ENCODE assay signal across 11 cellular contexts in the genomic region with DNA sequence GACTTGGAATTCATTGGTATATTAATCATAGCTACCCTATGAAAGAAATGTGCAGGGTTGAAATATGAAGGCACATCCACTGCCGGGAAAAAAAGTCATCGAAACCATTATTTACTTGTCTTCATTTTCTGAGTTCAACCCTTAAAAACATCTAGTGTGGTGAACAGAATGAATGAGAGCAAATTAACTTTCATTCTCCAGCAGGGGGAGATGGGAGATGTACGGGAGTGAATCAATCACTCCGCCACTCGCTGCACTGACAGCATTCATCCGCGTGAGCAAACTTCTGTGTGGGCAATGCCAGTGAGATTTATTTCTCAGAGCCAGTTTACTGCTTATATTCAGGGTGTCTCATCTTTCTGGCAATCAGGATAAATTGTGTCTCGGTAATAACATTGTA.
DNase-seq lines count a peak whose midpoint lies in the region; ATAC-seq, FAIRE-seq and TF ChIP-seq lines count a peak whose summit lies in the region.
"Had no signal": no experiment of that assay in that cellular context is flagged by ENCODE, and none has a peak within 500 bp of the region (broad histone marks: within the 10 kb centered on the region; RNA-seq: fewer than 3 reads in every experiment).

No MANE protein-coding gene starts in this region.

- RAD21 ChIA-PET in GM12878 (lab: Charles Lee; ENCODE audit: unreplicated experiment), result interaction anchor here (0.8 to 2.2 kb wide), 3 partner anchors 9 to 93 kb away, joined by 3 to 10 read pairs (median 4); no protein-coding TSS in a partner anchor

- in situ Hi-C loops in GM12878 (cut with MboI), result no loop called here

- H3K4me3 Mint-ChIP-seq in neural crest cell, result no peak overlapping the region
- no peak overlapping the region for H3K4me3 Mint-ChIP-seq in activated T-helper 1 cell treated with anti-CD3 and anti-CD28 coated beads, Interleukin-12 subunit alpha, Interleukin-12 subunit beta, Interleukin-2, Interleukin-4 antibody, amounts not matched to agents 30 ng/mL and 10 ng/mL and 1 ng/mL, durations not matched to agents 14 hours and 24 hours and 36 hours
- H3K4me3 Mint-ChIP-seq: stimulated activated naive CD8-positive, alpha-beta T cell treated with anti-CD3 and anti-CD28 coated beads, Interleukin-15, amount 100 ng/mL, for 72 hours had no signal

- H3K36me3 ChIP-seq in GM12878 (ENCODE audit: control insufficient read depth in 2 of 2, insufficient read depth in 2 of 2, low read length in 1 of 2), result no peaks in the 10 kb centered on the region
- no peaks in the 10 kb centered on the region for H3K36me3 ChIP-seq in left lung

- H3K27ac ChIP-seq in GM12878 (ENCODE audit: control insufficient read depth, insufficient read depth) (no peak overlapping the region), left lung (no peak overlapping the region)

- BruUV-seq in GM12878 (replicated peaks; lab: Mats Ljungman, UMichigan), result no TSS peak

- no peaks in the 10 kb centered on the region for H3K4me1 Mint-ChIP-seq in neural crest cell
- no peaks in the 10 kb centered on the region for H3K4me1 Mint-ChIP-seq in activated T-helper 1 cell treated with anti-CD3 and anti-CD28 coated beads, Interleukin-12 subunit alpha, Interleukin-12 subunit beta, Interleukin-2, Interleukin-4 antibody, amounts not matched to agents 30 ng/mL and 10 ng/mL and 1 ng/mL, durations not matched to agents 14 hours and 24 hours and 36 hours (ENCODE audit: low read depth)
- H3K4me1 Mint-ChIP-seq: stimulated activated naive CD8-positive, alpha-beta T cell treated with anti-CD3 and anti-CD28 coated beads, Interleukin-15, amount 100 ng/mL, for 72 hours had no signal

- no peak; the same call in 2 of the 3 replicates for ATAC-seq in GM12878
- ATAC-seq in GM19023 (IDR thresholded peaks at IDR 0.05; ENCODE audit: unreplicated experiment), result no peak
- no peak for ATAC-seq in left lung
- no peak for ATAC-seq in HG02642 (IDR thresholded peaks at IDR 0.05; ENCODE audit: poor library complexity, unreplicated experiment)
- ATAC-seq: stimulated activated naive CD8-positive, alpha-beta T cell treated with anti-CD3 and anti-CD28 coated beads, Interleukin-15, amount 100 ng/mL, for 72 hours had no signal

- peaks cover 4% of the 10 kb centered on the region for H3K9me3 Mint-ChIP-seq in neural crest cell
- peaks cover 34% of the 10 kb centered on the region for H3K9me3 Mint-ChIP-seq in activated T-helper 1 cell treated with anti-CD3 and anti-CD28 coated beads, Interleukin-12 subunit alpha, Interleukin-12 subunit beta, Interleukin-2, Interleukin-4 antibody, amounts not matched to agents 30 ng/mL and 10 ng/mL and 1 ng/mL, durations not matched to agents 14 hours and 24 hours and 36 hours

- H3K36me3 Mint-ChIP-seq in neural crest cell (ENCODE audit: low read depth), result no peaks in the 10 kb centered on the region
- H3K36me3 Mint-ChIP-seq in activated T-helper 1 cell treated with anti-CD3 and anti-CD28 coated beads, Interleukin-12 subunit alpha, Interleukin-12 subunit beta, Interleukin-2, Interleukin-4 antibody, amounts not matched to agents 30 ng/mL and 10 ng/mL and 1 ng/mL, durations not matched to agents 14 hours and 24 hours and 36 hours (ENCODE audit: low read depth), result no peaks in the 10 kb centered on the region

- H3K4me1 ChIP-seq in GM12878 (ENCODE audit: control insufficient read depth, insufficient read depth, low read length) (no peaks in the 10 kb centered on the region), left lung (no peaks in the 10 kb centered on the region)

- POLR2A ChIA-PET in GM12878 (lab: Charles Lee), result interaction anchor here (1.6 to 1.9 kb wide), 2 partner anchors 11 kb away, joined by 4 to 7 read pairs; no protein-coding TSS in a partner anchor

- WGBS in GM12878 (ENCODE audit: insufficient coverage, insufficient replicate concordance, low lambda C conversion rate, missing lambda C conversion rate), result 73% methylated on average over 8 of the region's 8 CpGs

- TF ChIP-seq CTCF in GM12873 (IDR thresholded peaks at IDR 0.05; ENCODE audit: insufficient read depth, low read depth, low read length, missing control alignments) (peak; percentile 21), GM12878 (IDR thresholded peaks at IDR 0.05 in 2 of 3, conservative IDR thresholded peaks at IDR 0.05 in 1 of 3; ENCODE audit: control insufficient read depth in 2 of 3, extremely low read depth in 1 of 3, insufficient read depth in 1 of 3, low read depth in 3 of 3, low read length in 3 of 3) (no peak), neural crest cell (conservative IDR thresholded peaks at IDR 0.05) (peak; percentile 69), left lung (IDR thresholded peaks at IDR 0.05) (no peak)

- H3K27me3 ChIP-seq in GM12878 (replicated peaks in 1 of 2; ENCODE audit: control insufficient read depth in 2 of 2, insufficient read depth in 2 of 2, low read length in 1 of 2) (no peaks in the 10 kb centered on the region), left lung (no peaks in the 10 kb centered on the region)

- H3K4me2 ChIP-seq in GM12878 (ENCODE audit: control insufficient read depth, insufficient read depth), result no peak overlapping the region

- CTCF ChIA-PET in GM12878 (lab: Yijun Ruan, JAX), result interaction anchor here (0.7 to 2.0 kb wide), 6 partner anchors 9 to 93 kb away, joined by 3 to 8 read pairs (median 5); no protein-coding TSS in a partner anchor

- H3K27me3 Mint-ChIP-seq in neural crest cell (ENCODE audit: low read depth), result no peaks in the 10 kb centered on the region
- no peaks in the 10 kb centered on the region for H3K27me3 Mint-ChIP-seq in activated T-helper 1 cell treated with anti-CD3 and anti-CD28 coated beads, Interleukin-12 subunit alpha, Interleukin-12 subunit beta, Interleukin-2, Interleukin-4 antibody, amounts not matched to agents 30 ng/mL and 10 ng/mL and 1 ng/mL, durations not matched to agents 14 hours and 24 hours and 36 hours (ENCODE audit: insufficient read depth)
- H3K27me3 Mint-ChIP-seq: stimulated activated naive CD8-positive, alpha-beta T cell treated with anti-CD3 and anti-CD28 coated beads, Interleukin-15, amount 100 ng/mL, for 72 hours had no signal

- H3K4me3 ChIP-seq in GM12878, result no peak overlapping the region
- H3K4me3 ChIP-seq in left lung, result no peak overlapping the region

- H3K9ac ChIP-seq in GM12878 (ENCODE audit: control insufficient read depth, insufficient read depth, low read length), result no peak overlapping the region

- DNase-seq in NAMALWA (ENCODE audit: low spot score), result peak; percentile 9
- no peak for DNase-seq in GM12878 (ENCODE audit: low read depth, low spot score)
- peak; percentile 1 for DNase-seq in neural crest cell (ENCODE audit: low read depth, low spot score)
- no peak for DNase-seq in left lung
- DNase-seq in activated T-helper 1 cell treated with anti-CD3 and anti-CD28 coated beads, Interleukin-12 subunit alpha, Interleukin-12 subunit beta, Interleukin-2, Interleukin-4 antibody, amounts not matched to agents 30 ng/mL and 10 ng/mL and 1 ng/mL, durations not matched to agents 14 hours and 24 hours and 36 hours (ENCODE audit: low spot score), result no peak
- DNase-seq: central memory CD4-positive, alpha-beta T cell; NCI-H526 treated with DMSO at 0.1 percent for 48 hours; stimulated activated naive CD8-positive, alpha-beta T cell treated with anti-CD3 and anti-CD28 coated beads, Interleukin-15, amount 100 ng/mL, for 72 hours had no signal

- no peaks in the 10 kb centered on the region for H4K20me1 ChIP-seq in GM12878 (ENCODE audit: control insufficient read depth, insufficient read depth)

- SMC1A ChIA-PET in GM12878 (lab: Charles Lee; ENCODE audit: uncharacterized antibody, unreplicated experiment), result interaction anchor here (1.0 to 5.3 kb wide), 9 partner anchors 9 to 93 kb away, joined by 3 to 25 read pairs (median 4); no protein-coding TSS in a partner anchor

- intact Hi-C loops in GM12878 (cut with micrococcal nuclease; ENCODE audit: unreplicated experiment), result no loop called here
- intact Hi-C loops in left lung (cut with DNase I), result no loop called here
- intact Hi-C loops in activated T-helper 1 cell treated with anti-CD3 and anti-CD28 coated beads, Interleukin-12 subunit alpha, Interleukin-12 subunit beta, Interleukin-2, Interleukin-4 antibody, amounts not matched to agents 30 ng/mL and 10 ng/mL and 1 ng/mL, durations not matched to agents 14 hours and 24 hours and 36 hours (cut with micrococcal nuclease), result no loop called here

- H3K27ac Mint-ChIP-seq in neural crest cell (ENCODE audit: unreplicated experiment), result no peak overlapping the region
- H3K27ac Mint-ChIP-seq in activated T-helper 1 cell treated with anti-CD3 and anti-CD28 coated beads, Interleukin-12 subunit alpha, Interleukin-12 subunit beta, Interleukin-2, Interleukin-4 antibody, amounts not matched to agents 30 ng/mL and 10 ng/mL and 1 ng/mL, durations not matched to agents 14 hours and 24 hours and 36 hours, result no peak overlapping the region
- H3K27ac Mint-ChIP-seq: stimulated activated naive CD8-positive, alpha-beta T cell treated with anti-CD3 and anti-CD28 coated beads, Interleukin-15, amount 100 ng/mL, for 72 hours had no signal

- H3K79me2 ChIP-seq in GM12878 (ENCODE audit: control insufficient read depth, insufficient read depth, low read length), result no peaks in the 10 kb centered on the region

- TF ChIP-seq EP300 in GM12878 (IDR thresholded peaks at IDR 0.05; ENCODE audit: borderline replicate concordance in 1 of 2, control insufficient read depth in 1 of 2, low read depth in 2 of 2, low read length in 2 of 2), result no peak

- no peak for FAIRE-seq in GM12878 (lab: Jason Lieb, UNC)

- no peaks in the 10 kb centered on the region for H3K9me3 ChIP-seq in GM12878 (replicated peaks; ENCODE audit: control insufficient read depth, insufficient read depth, low read length)
- peaks cover 0 to 10% of the 10 kb centered on the region in 2 donors for H3K9me3 ChIP-seq in left lung

- no peak overlapping the region for H2AFZ ChIP-seq in GM12878 (ENCODE audit: control insufficient read depth, low read depth, low read length)

- TF ChIP-seq RAD21 in GM12878 (IDR thresholded peaks at IDR 0.05; ENCODE audit: insufficient read depth, low read depth, low read length), result no peak

- no peak for TF ChIP-seq POLR2A in GM12878 (IDR thresholded peaks at IDR 0.05; ENCODE audit: low read depth, low read length)

TF ChIP-seq in GM12878, 131 proteins besides CTCF, POLR2A, EP300 and RAD21 (continues in another document):
- no peak for TF ChIP-seq RELA (IDR thresholded peaks at IDR 0.05; ENCODE audit: borderline replicate concordance, partially characterized antibody)

Comparison
In these comparisons a context has a peak if more than half of its experiments do, and no peak if none do; other contexts are left out.
1. CTCF ChIP-seq: peak in GM12873 (single experiment) and neural crest cell (single experiment); none in GM12878 (0 of 3) and left lung (0 of 2).
2. DNase-seq: peak in NAMALWA (single experiment) and neural crest cell (single experiment); none in GM12878 (single experiment), left lung (0 of 2) and activated T-helper 1 cell treated with anti-CD3 and anti-CD28 coated beads, Interleukin-12 subunit alpha, Interleukin-12 subunit beta, Interleukin-2, Interleukin-4 antibody, amounts not matched to agents 30 ng/mL and 10 ng/mL and 1 ng/mL, durations not matched to agents 14 hours and 24 hours and 36 hours (single experiment).